In genomic region chr1:6613361-6614018, GRCh38 we compare ENCODE assay signal across 8 cellular contexts. TPM values are rescaled to one million over a fixed set of nuclear protein-coding genes. Genes with fewer than 3 reads are reported as not detected.
DNase-seq lines count a peak whose midpoint lies in the region; ATAC-seq and TF ChIP-seq lines count a peak whose summit lies in the region.

Gene PHF13, plus strand, starts transcription at chr1:6613731. Its CDS starts 336 bp downstream, at chr1:6614067.

- peak within 1 kb of the TSS; percentile 82 for H3K27ac Mint-ChIP-seq in T-helper 1 cell treated with Interleukin-12 subunit alpha and Interleukin-12 subunit beta and Interleukin-4 antibody, amounts not matched to agents 30 μg/mL and 1 μg/mL, for 36 hours
- H3K27ac Mint-ChIP-seq in progenitor cell of endocrine pancreas: peak within 1 kb of the TSS; percentile 96

- no peaks in the 10 kb centered on the region for H3K27me3 Mint-ChIP-seq in T-helper 1 cell treated with Interleukin-12 subunit alpha and Interleukin-12 subunit beta and Interleukin-4 antibody, amounts not matched to agents 30 μg/mL and 1 μg/mL, for 36 hours (ENCODE audit: low read depth)
- H3K27me3 Mint-ChIP-seq in progenitor cell of endocrine pancreas: no peaks in the 10 kb centered on the region

- ATAC-seq in GM18499 (IDR thresholded peaks at IDR 0.05; ENCODE audit: insufficient read depth, unreplicated experiment): peak; percentile 79
- peak; percentile 91 for ATAC-seq in HG02938 (IDR thresholded peaks at IDR 0.05; ENCODE audit: unreplicated experiment)
- peak; percentile 98 for ATAC-seq in upper lobe of right lung

- H3K4me3 ChIP-seq in left ventricle myocardium inferior (peak within 1 kb of the TSS; percentile 99), upper lobe of right lung (peak within 1 kb of the TSS; percentile 85)

- H3K27me3 ChIP-seq in left ventricle myocardium inferior (ENCODE audit: low read depth) (no peaks in the 10 kb centered on the region), upper lobe of right lung (no peaks in the 10 kb centered on the region)

- no peaks in the 10 kb centered on the region for H3K9me3 Mint-ChIP-seq in T-helper 1 cell treated with Interleukin-12 subunit alpha and Interleukin-12 subunit beta and Interleukin-4 antibody, amounts not matched to agents 30 μg/mL and 1 μg/mL, for 36 hours
- no peaks in the 10 kb centered on the region for H3K9me3 Mint-ChIP-seq in progenitor cell of endocrine pancreas (ENCODE audit: low read depth)

- H3K36me3 ChIP-seq in left ventricle myocardium inferior (peaks cover 11% of the 10 kb centered on the region), upper lobe of right lung (no peaks in the 10 kb centered on the region)

- H3K4me3 Mint-ChIP-seq in T-helper 1 cell treated with Interleukin-12 subunit alpha and Interleukin-12 subunit beta and Interleukin-4 antibody, amounts not matched to agents 30 μg/mL and 1 μg/mL, for 36 hours: peak within 1 kb of the TSS; percentile 90
- peak within 1 kb of the TSS; percentile 77 for H3K4me3 Mint-ChIP-seq in progenitor cell of endocrine pancreas (ENCODE audit: low read depth)

- DNase-seq in NCI-H1694 treated with DMSO at 0.1 percent for 48 hours (lab: John Stamatoyannopoulos, UW) (peak; percentile 95), amniotic stem cell (lab: John Stamatoyannopoulos, UW) (peak; percentile 97), left ventricle myocardium inferior (peak; percentile 100), progenitor cell of endocrine pancreas (ENCODE audit: low spot score, unreplicated experiment) (peak; percentile 100), upper lobe of right lung (peak; percentile 100)

- H3K36me3 Mint-ChIP-seq in T-helper 1 cell treated with Interleukin-12 subunit alpha and Interleukin-12 subunit beta and Interleukin-4 antibody, amounts not matched to agents 30 μg/mL and 1 μg/mL, for 36 hours (ENCODE audit: low read depth): peaks cover 10% of the 10 kb centered on the region
- H3K36me3 Mint-ChIP-seq in progenitor cell of endocrine pancreas (ENCODE audit: insufficient read depth): no peaks in the 10 kb centered on the region

- TF ChIP-seq CTCF in left ventricle myocardium inferior (IDR thresholded peaks at IDR 0.05; ENCODE audit: borderline replicate concordance): no peak
- TF ChIP-seq CTCF in progenitor cell of endocrine pancreas (IDR thresholded peaks at IDR 0.05; ENCODE audit: unreplicated experiment): no peak
- no peak for TF ChIP-seq CTCF in upper lobe of right lung (IDR thresholded peaks at IDR 0.05)

- peaks cover 69% of the 10 kb centered on the region for H3K4me1 ChIP-seq in left ventricle myocardium inferior
- H3K4me1 ChIP-seq in upper lobe of right lung: peaks cover 9% of the 10 kb centered on the region

- intact Hi-C loops in left ventricle myocardium inferior (cut with micrococcal nuclease): no loop called here
- intact Hi-C loops in upper lobe of right lung (cut with DNase I): no loop called here

- H3K27ac ChIP-seq in left ventricle myocardium inferior (replicated peaks): peak within 1 kb of the TSS; percentile 99
- peak within 1 kb of the TSS; percentile 91 for H3K27ac ChIP-seq in upper lobe of right lung

- no peaks in the 10 kb centered on the region for H3K9me3 ChIP-seq in left ventricle myocardium inferior (replicated peaks)
- no peaks in the 10 kb centered on the region for H3K9me3 ChIP-seq in upper lobe of right lung

- H3K4me1 Mint-ChIP-seq in T-helper 1 cell treated with Interleukin-12 subunit alpha and Interleukin-12 subunit beta and Interleukin-4 antibody, amounts not matched to agents 30 μg/mL and 1 μg/mL, for 36 hours (ENCODE audit: low read depth): peaks cover 17% of the 10 kb centered on the region
- H3K4me1 Mint-ChIP-seq in progenitor cell of endocrine pancreas (ENCODE audit: low read depth): peaks cover 15% of the 10 kb centered on the region

RNA-seq across cellular contexts. Expression of gene PHF13, which starts in this region (rescaled TPM):
- total RNA-seq in left ventricle myocardium inferior: 6.8 TPM
- 29.1 TPM in 2 replicates for total RNA-seq in progenitor cell of endocrine pancreas
- 10.8 TPM for total RNA-seq in upper lobe of right lung

Comparison
In these comparisons a context has a peak if more than half of its experiments do, and no peak if none do; other contexts are left out.
1. Peak in every context shown above with its lines: DNase-seq, ATAC-seq, H3K4me3 ChIP-seq and H3K27ac ChIP-seq.